In genomic region chr10:3805791-3806381, GRCh38 we compare ENCODE assay signal across 8 cellular contexts. TPM values are rescaled to one million over a fixed set of nuclear protein-coding genes. Genes with fewer than 3 reads are reported as not detected.
A peak's percentile ranks its signal among the peaks of the same experiment; 100 is the strongest.
DNase-seq lines count a peak whose midpoint lies in the region; ATAC-seq, FAIRE-seq and TF ChIP-seq lines count a peak whose summit lies in the region.

No MANE protein-coding gene starts in this region.

- H3K4me1 ChIP-seq in adrenal gland (replicated peaks in 1 of 2) (peaks cover 0 to 14% of the 10 kb centered on the region in 2 donors), kidney (ENCODE audit: control insufficient read depth in 1 of 2, insufficient read depth in 1 of 2, low read depth in 1 of 2, low read length in 2 of 2) (peaks cover 43 to 49% of the 10 kb centered on the region in 2 donors), thymus (ENCODE audit: control insufficient read depth, insufficient read depth, low read length) (peaks cover 44% of the 10 kb centered on the region)

- H3K9ac ChIP-seq in kidney (ENCODE audit: low read length in 2 of 2) = no peak overlapping the region

- H3K27ac ChIP-seq in adrenal gland (peak overlapping the region in 4 of 5 donors; percentile 14 to 86 (median 63)), kidney (ENCODE audit: low read depth in 2 of 2, low read length in 2 of 2) (peak overlapping the region; percentile 14 to 82), thymus (ENCODE audit: low read depth) (peak overlapping the region; percentile 72)

- H3K36me3 ChIP-seq in adrenal gland (replicated peaks in 1 of 2) (no peaks in the 10 kb centered on the region), kidney (ENCODE audit: control insufficient read depth in 1 of 2, insufficient read depth in 2 of 2, low read length in 2 of 2) (no peaks in the 10 kb centered on the region), thymus (ENCODE audit: control insufficient read depth, insufficient read depth) (no peaks in the 10 kb centered on the region)

- H3K4me3 ChIP-seq in adrenal gland = no peak overlapping the region
- no peak overlapping the region for H3K4me3 ChIP-seq in kidney (ENCODE audit: low read length in 2 of 2)
- no peak overlapping the region for H3K4me3 ChIP-seq in thymus (ENCODE audit: low read length)

- no peak for TF ChIP-seq POLR2A in adrenal gland (IDR thresholded peaks at IDR 0.05)

- peak; percentile 42 for ATAC-seq in HG03432 (IDR thresholded peaks at IDR 0.05; ENCODE audit: unreplicated experiment)

- peak; percentile 52 for DNase-seq in stimulated activated CD4-positive, alpha-beta T cell treated with anti-CD3 and anti-CD28 coated beads, Interleukin-15, amount 100 ng/mL, for 24 hours
- no peak for DNase-seq in stimulated activated CD4-positive, alpha-beta T cell treated with anti-CD3 and anti-CD28 coated beads, Interleukin-12 subunit alpha, Interleukin-12 subunit beta, amount 100 ng/mL, for 4 hours
- DNase-seq in SIG-M5 (lab: John Stamatoyannopoulos, UW) (peak; percentile 1), adrenal gland (peak in 1 of 7 donors; percentile 20), kidney (no peak), NCI-H187 treated with DMSO at 0.1 percent for 48 hours (lab: John Stamatoyannopoulos, UW) (no peak)

- intact Hi-C loops in adrenal gland (cut with DNase I) = no loop called here
- intact Hi-C loops in kidney (cut with DNase I) = no loop called here

- H3K9me3 ChIP-seq in adrenal gland (replicated peaks in 1 of 3) (no peaks in the 10 kb centered on the region), kidney (ENCODE audit: control insufficient read depth in 1 of 2, low read length in 2 of 2) (no peaks in the 10 kb centered on the region), thymus (ENCODE audit: control insufficient read depth) (no peaks in the 10 kb centered on the region)

- TF ChIP-seq CTCF in adrenal gland (IDR thresholded peaks at IDR 0.05) (no peak), kidney (IDR thresholded peaks at IDR 0.05; ENCODE audit: borderline replicate concordance, extremely low read depth, insufficient read depth) (no peak)

- H3K27me3 ChIP-seq in adrenal gland (no peaks in the 10 kb centered on the region), thymus (ENCODE audit: control insufficient read depth, insufficient read depth) (no peaks in the 10 kb centered on the region)

- FAIRE-seq in kidney (lab: Jason Lieb, UNC) = no peak

- WGBS in adrenal gland, 4 donors = 58 to 69% (median 62%) methylated on average over 4 to 8 of the region's 8 CpGs
- WGBS in thymus = 15% methylated on average over 8 of the region's 8 CpGs

RNA-seq across cellular contexts. Expression of gene KLF6, which starts 20.9 kb away (rescaled TPM):
- total RNA-seq in adrenal gland (10 to 100 TPM; 14.4 to 70.2 (median 38.9) TPM), kidney (230 TPM)
- polyA plus RNA-seq in adrenal gland (10 to 100 TPM; 14.9 to 25.2 (median 18.0) TPM), kidney (ENCODE audit: insufficient read depth, low read depth, low replicate concordance) (27.8 TPM), thymus (65.8 TPM)

Comparison
In these comparisons a context has a peak if more than half of its experiments do, and no peak if none do; other contexts are left out.
1. DNase-seq: peak in stimulated activated CD4-positive, alpha-beta T cell treated with anti-CD3 and anti-CD28 coated beads, Interleukin-15, amount 100 ng/mL, for 24 hours (single experiment) and SIG-M5 (single experiment); none in stimulated activated CD4-positive, alpha-beta T cell treated with anti-CD3 and anti-CD28 coated beads, Interleukin-12 subunit alpha, Interleukin-12 subunit beta, amount 100 ng/mL, for 4 hours (single experiment), kidney (single experiment) and NCI-H187 treated with DMSO at 0.1 percent for 48 hours (single experiment).
2. Peak in every context shown above with its lines, with median percentiles within 50 percentile points of each other: H3K27ac ChIP-seq.